15 cellular contexts compared by ENCODE assay signal in genomic region chr14:49636866-49637265, GRCh38. TPM values are rescaled to one million over a fixed set of nuclear protein-coding genes. Genes with fewer than 3 reads are reported as not detected.
A peak's percentile ranks its signal among the peaks of the same experiment; 100 is the strongest.
DNase-seq lines count a peak whose midpoint lies in the region; ATAC-seq and TF ChIP-seq lines count a peak whose summit lies in the region.
"Had no signal": no experiment of that assay in that cellular context is flagged by ENCODE, and none has a peak within 500 bp of the region (broad histone marks: within the 10 kb centered on the region; RNA-seq: fewer than 3 reads in every experiment).

No MANE protein-coding gene starts in this region.

- H3K4me3 Mint-ChIP-seq in activated naive CD4-positive, alpha-beta T cell treated with anti-CD3 and anti-CD28 coated beads for 36 hours: peak overlapping the region; percentile 20
- peak overlapping the region; percentile 14 for H3K4me3 Mint-ChIP-seq in chondrocyte (ENCODE audit: unreplicated experiment)
- peak overlapping the region; percentile 37 for H3K4me3 Mint-ChIP-seq in progenitor cell of endocrine pancreas (ENCODE audit: low read depth)

- H3K4me1 Mint-ChIP-seq in activated naive CD4-positive, alpha-beta T cell treated with anti-CD3 and anti-CD28 coated beads for 36 hours (ENCODE audit: low read depth): peaks cover 53% of the 10 kb centered on the region
- H3K4me1 Mint-ChIP-seq in chondrocyte (ENCODE audit: low read depth) (peaks cover 54% of the 10 kb centered on the region), progenitor cell of endocrine pancreas (ENCODE audit: low read depth) (peaks cover 29% of the 10 kb centered on the region)

- no peak overlapping the region for H2AFZ ChIP-seq in OCI-LY1 (ENCODE audit: low read length)

- peak overlapping the region; percentile 93 for H3K27ac Mint-ChIP-seq in activated naive CD4-positive, alpha-beta T cell treated with anti-CD3 and anti-CD28 coated beads for 36 hours
- H3K27ac Mint-ChIP-seq in chondrocyte (ENCODE audit: unreplicated experiment): no peak overlapping the region
- H3K27ac Mint-ChIP-seq in progenitor cell of endocrine pancreas: no peak overlapping the region

- H3K27ac ChIP-seq in OCI-LY1 (ENCODE audit: low read depth, low read length, poor library complexity, severe bottlenecking): no peak overlapping the region
- H3K27ac ChIP-seq in heart left ventricle: peak overlapping the region in 1 of 12 donors; percentile 92

- peaks cover 34% of the 10 kb centered on the region; the same call in 1 of the 2 replicates for H3K36me3 ChIP-seq in OCI-LY1 (ENCODE audit: insufficient read depth, low read length)
- H3K36me3 ChIP-seq in heart left ventricle: peaks cover 0 to 31% (median 15%) of the 10 kb centered on the region in 9 donors
- H3K36me3 ChIP-seq: Peyer's patch had no signal

- no peak for ATAC-seq in GM18868 (IDR thresholded peaks at IDR 0.05; ENCODE audit: unreplicated experiment)
- no peak for ATAC-seq in heart left ventricle

- no peaks in the 10 kb centered on the region for H3K27me3 Mint-ChIP-seq in activated naive CD4-positive, alpha-beta T cell treated with anti-CD3 and anti-CD28 coated beads for 36 hours (ENCODE audit: low read depth)
- no peaks in the 10 kb centered on the region for H3K27me3 Mint-ChIP-seq in chondrocyte (ENCODE audit: low read depth)
- H3K27me3 Mint-ChIP-seq in progenitor cell of endocrine pancreas: no peaks in the 10 kb centered on the region

- H3K36me3 Mint-ChIP-seq in activated naive CD4-positive, alpha-beta T cell treated with anti-CD3 and anti-CD28 coated beads for 36 hours (ENCODE audit: low read depth): peaks cover 34% of the 10 kb centered on the region
- H3K36me3 Mint-ChIP-seq in chondrocyte (ENCODE audit: low read depth) (peaks cover 9% of the 10 kb centered on the region), progenitor cell of endocrine pancreas (ENCODE audit: insufficient read depth) (peaks cover 18% of the 10 kb centered on the region)

- no peaks in the 10 kb centered on the region for H3F3A ChIP-seq in OCI-LY1 (ENCODE audit: insufficient read depth, low read length)

- no peak for DNase-seq in activated naive CD4-positive, alpha-beta T cell treated with anti-CD3 and anti-CD28 coated beads for 36 hours
- DNase-seq in activated naive CD4-positive, alpha-beta T cell treated with anti-CD3 and anti-CD28 coated beads, Interleukin-2, amount 50 U/mL, for 16 hours: no peak
- DNase-seq in chondrocyte (ENCODE audit: low spot score) (no peak), progenitor cell of endocrine pancreas (ENCODE audit: low spot score, unreplicated experiment) (no peak), heart left ventricle (no peak), NCI-H345 treated with DMSO at 0.1 percent for 48 hours (lab: John Stamatoyannopoulos, UW; ENCODE audit: unreplicated experiment) (no peak)
- DNase-seq: caudate nucleus; esophagus squamous epithelium; GOT3; NCI-H1092 treated with DMSO at 0.1 percent for 48 hours; NCI-H446 treated with DMSO at 0.1 percent for 48 hours; Peyer's patch; stimulated activated naive CD4-positive, alpha-beta T cell treated with Interleukin-2 at 50 U/mL for 16 hours had no signal

- H3K9me3 Mint-ChIP-seq in activated naive CD4-positive, alpha-beta T cell treated with anti-CD3 and anti-CD28 coated beads for 36 hours: no peaks in the 10 kb centered on the region
- H3K9me3 Mint-ChIP-seq in chondrocyte (ENCODE audit: low read depth) (no peaks in the 10 kb centered on the region), progenitor cell of endocrine pancreas (ENCODE audit: low read depth) (no peaks in the 10 kb centered on the region)

- H3K4me1 ChIP-seq in OCI-LY1 (ENCODE audit: insufficient read depth, low read length, severe bottlenecking): peaks cover 33% of the 10 kb centered on the region
- H3K4me1 ChIP-seq in heart left ventricle: peaks cover 0 to 77% (median 37%) of the 10 kb centered on the region in 12 donors

- H3K9me3 ChIP-seq in OCI-LY1 (ENCODE audit: low read length) (no peaks in the 10 kb centered on the region), heart left ventricle (no peaks in the 10 kb centered on the region)
- H3K9me3 ChIP-seq: esophagus squamous epithelium, Peyer's patch had no signal

- peak overlapping the region; percentile 89; the same call in 1 of the 2 replicates for H3K4me2 ChIP-seq in OCI-LY1 (ENCODE audit: low read length)

- H3K4me3 ChIP-seq in OCI-LY1 (ENCODE audit: low read depth, low read length, poor library complexity, severe bottlenecking) (no peak overlapping the region), heart left ventricle (no peak overlapping the region)
- H3K4me3 ChIP-seq: esophagus squamous epithelium had no signal

- H3K79me2 ChIP-seq in OCI-LY1 (ENCODE audit: insufficient read depth, low read length): peaks cover 23% of the 10 kb centered on the region

- intact Hi-C loops in activated naive CD4-positive, alpha-beta T cell treated with anti-CD3 and anti-CD28 coated beads for 36 hours (cut with micrococcal nuclease): no loop called here
- intact Hi-C loops in heart left ventricle (cut with DNase I): loop anchor here in 8 of 10 donors (5.0 to 10.0 kb wide), 7 partner anchors 50 to 218 kb away; partner anchors contain the start of genes KLHDC2 (in 4 of the 8), KLHDC1 (in 2 of the 8), NEMF (in 2 of the 8) and POLE2 (in 2 of the 8)

- TF ChIP-seq CTCF in OCI-LY1 (IDR thresholded peaks at IDR 0.05; ENCODE audit: low read length): no peak
- TF ChIP-seq CTCF in chondrocyte (IDR thresholded peaks at IDR 0.05): no peak
- no peak for TF ChIP-seq CTCF in progenitor cell of endocrine pancreas (IDR thresholded peaks at IDR 0.05; ENCODE audit: unreplicated experiment)
- no peak for TF ChIP-seq CTCF in heart left ventricle (IDR thresholded peaks at IDR 0.05)

- no peaks in the 10 kb centered on the region for H3K9me2 ChIP-seq in OCI-LY1 (ENCODE audit: low read depth, low read length)

- 81 to 95% (median 90%) methylated on average over 1 of the region's 1 CpG for WGBS in heart left ventricle, 4 donors

- CTCF ChIA-PET in activated naive CD4-positive, alpha-beta T cell treated with anti-CD3 and anti-CD28 coated beads for 36 hours (lab: Charles Lee): interaction anchor here (0.8 kb wide), 2 partner anchors 20 to 176 kb away, joined by 3 to 4 read pairs; no protein-coding TSS in a partner anchor

- no peaks in the 10 kb centered on the region for H3K27me3 ChIP-seq in OCI-LY1 (ENCODE audit: insufficient read depth, low read length)
- no peaks in the 10 kb centered on the region for H3K27me3 ChIP-seq in heart left ventricle
- H3K27me3 ChIP-seq: esophagus squamous epithelium, Peyer's patch had no signal

- no peak for TF ChIP-seq POLR2A in heart left ventricle (IDR thresholded peaks at IDR 0.05)

- no peak overlapping the region for H3K9ac ChIP-seq in OCI-LY1 (ENCODE audit: low read length)

- H4K20me1 ChIP-seq in OCI-LY1 (ENCODE audit: insufficient read depth, low read length): no peaks in the 10 kb centered on the region

RNA-seq across cellular contexts. Expression of gene DNAAF2, which starts 1.8 kb away (rescaled TPM):
- 1 to 10 TPM; 5.5 to 6.0 TPM for total RNA-seq in activated naive CD4-positive, alpha-beta T cell treated with anti-CD3 and anti-CD28 coated beads for 36 hours
- total RNA-seq in chondrocyte: 5.2 to 5.6 TPM (median 5.5 TPM) in 3 replicates
- total RNA-seq in progenitor cell of endocrine pancreas: 18.9 and 20.5 TPM in 2 replicates
- 10 to 100 TPM in 1 of 9 donors, 1 to 10 TPM in 8; 3.6 to 10.0 (median 5.1) TPM for total RNA-seq in heart left ventricle
- polyA plus RNA-seq in heart left ventricle: 1 to 10 TPM; 3.4 to 6.7 TPM

RNA-seq across cellular contexts. Expression of gene MGAT2, which starts 16.3 kb away (rescaled TPM):
- total RNA-seq in activated naive CD4-positive, alpha-beta T cell treated with anti-CD3 and anti-CD28 coated beads for 36 hours: 10 to 100 TPM; 20.6 to 20.7 TPM
- total RNA-seq in chondrocyte (51.2 to 58.2 TPM (median 53.5 TPM) in 3 replicates), progenitor cell of endocrine pancreas (21.4 and 24.7 TPM in 2 replicates), heart left ventricle (10 to 100 TPM; 12.5 to 28.8 (median 16.4) TPM)
- 10 to 100 TPM in 1 of 2 donors, 1 to 10 TPM in 1; 6.8 to 28.1 TPM for polyA plus RNA-seq in heart left ventricle

RNA-seq across cellular contexts. Expression of gene RPL36AL, which starts 16.4 kb away (rescaled TPM):
- 100 to 1,000 TPM; 250 to 266 TPM for total RNA-seq in activated naive CD4-positive, alpha-beta T cell treated with anti-CD3 and anti-CD28 coated beads for 36 hours
- 132 to 146 TPM (median 144 TPM) in 3 replicates for total RNA-seq in chondrocyte
- total RNA-seq in progenitor cell of endocrine pancreas: 149 and 157 TPM in 2 replicates
- 100 to 1,000 TPM; 107 to 262 (median 138) TPM for total RNA-seq in heart left ventricle
- polyA plus RNA-seq in heart left ventricle: 100 to 1,000 TPM; 328 to 512 TPM

RNA-seq across cellular contexts. Expression of gene LRR1, which starts 38.1 kb away (rescaled TPM):
- total RNA-seq in activated naive CD4-positive, alpha-beta T cell treated with anti-CD3 and anti-CD28 coated beads for 36 hours: 10 to 100 TPM; 47.7 to 49.1 TPM
- total RNA-seq in chondrocyte: 8.5 to 13.9 TPM (median 11.6 TPM) in 3 replicates
- total RNA-seq in progenitor cell of endocrine pancreas: 15.6 and 16.4 TPM in 2 replicates
- total RNA-seq in heart left ventricle: 10 to 100 TPM in 2 of 9 donors, 1 to 10 TPM in 7; 2.5 to 39.6 (median 7.5) TPM
- polyA plus RNA-seq in heart left ventricle: 1 to 10 TPM; 2.1 to 7.1 TPM

RNA-seq across cellular contexts. Expression of gene RPS29, which starts 50.7 kb away (rescaled TPM):
- total RNA-seq in activated naive CD4-positive, alpha-beta T cell treated with anti-CD3 and anti-CD28 coated beads for 36 hours: 1,000 to 10,000 TPM; 1,858 to 2,382 TPM
- 697 to 843 TPM (median 729 TPM) in 3 replicates for total RNA-seq in chondrocyte
- total RNA-seq in progenitor cell of endocrine pancreas: 1,117 and 1,256 TPM in 2 replicates
- 1,000 to 10,000 TPM in 2 of 9 donors, 100 to 1,000 TPM in 7; 507 to 4,598 (median 922) TPM for total RNA-seq in heart left ventricle
- polyA plus RNA-seq in heart left ventricle: 1,000 to 10,000 TPM in 1 of 2 donors, 100 to 1,000 TPM in 1; 914 to 1,431 TPM
